Comparison of ENCODE assay signal across 22 cellular contexts in genomic region chr6:44493132-44493531, GRCh38.
A peak's percentile ranks its signal among the peaks of the same experiment; 100 is the strongest.
DNase-seq lines count a peak whose midpoint lies in the region; ATAC-seq and TF ChIP-seq lines count a peak whose summit lies in the region.
"Had no signal": no experiment of that assay in that cellular context is flagged by ENCODE, and none has a peak within 500 bp of the region (broad histone marks: within the 10 kb centered on the region; RNA-seq: fewer than 3 reads in every experiment).

No MANE protein-coding gene starts in this region.

- H3K27me3 ChIP-seq in breast epithelium = no peaks in the 10 kb centered on the region
- H3K27me3 ChIP-seq in PC-3 (ENCODE audit: low read length) = no peaks in the 10 kb centered on the region
- peaks cover 7% of the 10 kb centered on the region for H3K27me3 ChIP-seq in osteoblast (ENCODE audit: insufficient read depth, low read length)

- H3K4me3 ChIP-seq in breast epithelium (no peak overlapping the region), PC-3 (ENCODE audit: low read length) (no peak overlapping the region), osteoblast (ENCODE audit: insufficient read depth, low read length) (no peak overlapping the region)
- H3K4me3 ChIP-seq: PC-9 had no signal

- TF ChIP-seq CTCF in MCF 10A (IDR thresholded peaks at IDR 0.05; ENCODE audit: unreplicated experiment) (no peak), breast epithelium (IDR thresholded peaks at IDR 0.05) (no peak), PC-3 (conservative IDR thresholded peaks at IDR 0.05; ENCODE audit: low read depth, low read length) (no peak), osteoblast (IDR thresholded peaks at IDR 0.05; ENCODE audit: extremely low read depth, low read depth, low read length) (no peak)

- H3K27ac Mint-ChIP-seq in MCF 10A (ENCODE audit: low read depth, unreplicated experiment) = peak overlapping the region; percentile 87
- peak overlapping the region; percentile 7 for H3K27ac Mint-ChIP-seq in central memory CD8-positive, alpha-beta T cell (ENCODE audit: low read depth)
- H3K27ac Mint-ChIP-seq: B cell, CD14-positive monocyte had no signal

- intact Hi-C loops in MCF 10A (cut with micrococcal nuclease) (loop anchor here (5.0 kb wide), 1 partner anchor 929 kb away; no protein-coding TSS in a partner anchor), breast epithelium (cut with DNase I; ENCODE audit: low total_unique reads) (no loop called here), PC-3 (cut with micrococcal nuclease) (loop anchor here (5.0 kb wide), 1 partner anchor 54 kb away; no protein-coding TSS in a partner anchor)

- POLR2A ChIA-PET in MCF 10A (lab: Yijun Ruan, JAX) = no interaction called here
- POLR2A ChIA-PET in PC-3 (lab: Charles Lee; ENCODE audit: unreplicated experiment) = no interaction called here

- H3K79me2 ChIP-seq in PC-3 (ENCODE audit: low read length) (no peaks in the 10 kb centered on the region), osteoblast (ENCODE audit: insufficient read depth, low read length) (no peaks in the 10 kb centered on the region)

- H3K9me3 Mint-ChIP-seq in MCF 10A (ENCODE audit: unreplicated experiment) = no peaks in the 10 kb centered on the region
- H3K9me3 Mint-ChIP-seq in central memory CD8-positive, alpha-beta T cell = no peaks in the 10 kb centered on the region

- H4K20me1 ChIP-seq in PC-3 (ENCODE audit: low read length) = no peaks in the 10 kb centered on the region
- H4K20me1 ChIP-seq in osteoblast (ENCODE audit: insufficient read depth, low read length) = no peaks in the 10 kb centered on the region

- peaks cover 42% of the 10 kb centered on the region for H3K4me1 Mint-ChIP-seq in MCF 10A (ENCODE audit: insufficient read depth, unreplicated experiment)
- no peaks in the 10 kb centered on the region for H3K4me1 Mint-ChIP-seq in central memory CD8-positive, alpha-beta T cell
- H3K4me1 Mint-ChIP-seq: B cell had no signal

- no peak for TF ChIP-seq POLR2A in breast epithelium (IDR thresholded peaks at IDR 0.05)

- CTCF ChIA-PET in MCF 10A (lab: Yijun Ruan, JAX) (interaction anchor here (1.0 to 1.1 kb wide), 2 partner anchors 18 to 24 kb away, joined by 3 to 12 read pairs; no protein-coding TSS in a partner anchor), PC-3 (lab: Charles Lee) (no interaction called here)

- H3K9me2 ChIP-seq in PC-3 (replicated peaks; ENCODE audit: low read length) = no peaks in the 10 kb centered on the region

- peaks cover 0 to 3% of the 10 kb centered on the region in 2 donors for H3K4me1 ChIP-seq in breast epithelium
- peaks cover 45% of the 10 kb centered on the region for H3K4me1 ChIP-seq in PC-3 (ENCODE audit: insufficient read depth, low read length)
- peaks cover 40% of the 10 kb centered on the region for H3K4me1 ChIP-seq in osteoblast (ENCODE audit: insufficient read depth, low read length)

- no peaks in the 10 kb centered on the region for H3K27me3 Mint-ChIP-seq in MCF 10A (ENCODE audit: insufficient read depth, unreplicated experiment)
- peaks cover 43% of the 10 kb centered on the region for H3K27me3 Mint-ChIP-seq in central memory CD8-positive, alpha-beta T cell

- H2AFZ ChIP-seq in PC-3 (ENCODE audit: low read length) = 0 out of 2 replicates have a peak overlapping the region, but pooled peaks have one; percentile 66
- no peak overlapping the region for H2AFZ ChIP-seq in osteoblast (ENCODE audit: low read length)
- H2AFZ ChIP-seq: PC-9 had no signal

- BruUV-seq in MCF 10A (replicated peaks; lab: Mats Ljungman, UMichigan) = no TSS peak
- BruUV-seq in PC-3 (replicated peaks; lab: Mats Ljungman, UMichigan) = no TSS peak

- ATAC-seq in PC-3 = no peak
- no peak for ATAC-seq in central memory CD8-positive, alpha-beta T cell (replicated peaks; ENCODE audit: extremely low read depth, poor library complexity, severe bottlenecking)
- ATAC-seq in HG02588 (IDR thresholded peaks at IDR 0.05; ENCODE audit: unreplicated experiment) = no peak

- H3K36me3 Mint-ChIP-seq in MCF 10A (ENCODE audit: insufficient read depth, unreplicated experiment) = no peaks in the 10 kb centered on the region
- H3K36me3 Mint-ChIP-seq in central memory CD8-positive, alpha-beta T cell (ENCODE audit: insufficient read depth) = no peaks in the 10 kb centered on the region
- H3K36me3 Mint-ChIP-seq: CD14-positive monocyte had no signal

- H3K27ac ChIP-seq in breast epithelium (no peak overlapping the region), PC-3 (ENCODE audit: low read length) (peak overlapping the region; percentile 84), osteoblast (ENCODE audit: low read depth, low read length) (peak overlapping the region; percentile 72)

- H3K4me2 ChIP-seq in PC-3 (ENCODE audit: low read length) (peak overlapping the region; percentile 53; the same call in 1 of the 2 replicates), osteoblast (ENCODE audit: insufficient read depth, low read length) (no peak overlapping the region)

- no peak for DNase-seq in MCF 10A (ENCODE audit: unreplicated experiment)
- no peak for DNase-seq in breast epithelium (ENCODE audit: low spot score in 2 of 2)
- no peak for DNase-seq in PC-3
- no peak for DNase-seq in central memory CD8-positive, alpha-beta T cell (ENCODE audit: low spot score in 2 of 2)
- no peak for DNase-seq in osteoblast (ENCODE audit: insufficient read length, low spot score, missing footprints)
- no peak for DNase-seq in KG1 (lab: John Stamatoyannopoulos, UW)
- no peak for DNase-seq in activated gamma-delta T cell (lab: John Stamatoyannopoulos, UW)
- DNase-seq: DMS53, GF-D8, H7, MM.1S, NCI-H1048, NCI-H1417 treated with DMSO at 0.1 percent for 48 hours, NCI-H187, NCI-H446 treated with DMSO at 0.1 percent for 48 hours, NCI-H526 treated with DMSO at 0.1 percent for 48 hours, PC-9, RPMI8226, SIG-M5 had no signal

- H3K9me3 ChIP-seq in breast epithelium = no peaks in the 10 kb centered on the region
- H3K9me3 ChIP-seq in PC-3 (ENCODE audit: low read length) = no peaks in the 10 kb centered on the region
- H3K9me3 ChIP-seq in osteoblast (ENCODE audit: low read depth, low read length) = no peaks in the 10 kb centered on the region

- H3F3A ChIP-seq in PC-3 (ENCODE audit: low read length, unreplicated experiment) = no peaks in the 10 kb centered on the region

- H3K36me3 ChIP-seq in breast epithelium = no peaks in the 10 kb centered on the region
- no peaks in the 10 kb centered on the region for H3K36me3 ChIP-seq in PC-3 (ENCODE audit: low read depth, low read length)
- H3K36me3 ChIP-seq in osteoblast (ENCODE audit: insufficient read depth, low read length) = no peaks in the 10 kb centered on the region

- peak overlapping the region; percentile 59; the same call in 1 of the 2 replicates for H3K9ac ChIP-seq in PC-3 (ENCODE audit: low read length)

- no peak overlapping the region for H3K4me3 Mint-ChIP-seq in MCF 10A (ENCODE audit: unreplicated experiment)
- no peak overlapping the region for H3K4me3 Mint-ChIP-seq in central memory CD8-positive, alpha-beta T cell
- H3K4me3 Mint-ChIP-seq: B cell, CD14-positive monocyte had no signal

Comparison
In these comparisons a context has a peak if more than half of its experiments do, and no peak if none do; other contexts are left out.
1. H3K27ac ChIP-seq: peak in PC-3 (single experiment) and osteoblast (single experiment); none in breast epithelium (0 of 2).